In the genomic region with DNA sequence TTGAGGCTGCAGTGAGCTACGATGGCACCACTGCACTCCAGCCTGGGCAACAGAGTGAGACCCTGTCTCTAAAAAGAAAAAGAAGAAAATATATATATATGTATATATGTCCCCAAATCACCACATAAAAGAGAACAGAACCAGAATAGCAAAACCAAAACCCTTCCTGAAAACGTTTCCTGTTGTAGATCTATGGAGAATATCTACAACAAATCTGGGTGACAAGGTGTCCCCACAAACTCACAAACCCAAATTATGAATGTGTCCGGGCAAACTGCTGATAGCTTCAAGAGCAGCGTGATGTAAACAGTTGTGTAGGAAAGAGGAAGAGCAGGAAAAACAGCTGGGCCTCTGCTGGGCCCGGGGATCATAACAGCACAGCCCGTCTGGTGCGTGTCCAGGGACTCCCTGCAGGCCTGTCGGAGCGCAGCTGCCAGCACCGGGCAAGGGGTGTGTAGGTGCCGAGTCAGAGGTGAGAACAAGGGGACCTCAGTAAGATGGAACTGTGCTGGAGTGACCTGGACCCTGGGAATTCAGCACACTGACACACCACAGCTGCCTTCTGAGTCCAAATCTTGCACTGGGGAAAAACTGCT, we compare ENCODE assay signal across 18 cellular contexts. TPM values are rescaled to one million over a fixed set of nuclear protein-coding genes. Genes with fewer than 3 reads are reported as not detected.
DNase-seq lines count a peak whose midpoint lies in the region; ATAC-seq and TF ChIP-seq lines count a peak whose summit lies in the region.
"Had no signal": no experiment of that assay in that cellular context is flagged by ENCODE, and none has a peak within 500 bp of the region (broad histone marks: within the 10 kb centered on the region; RNA-seq: fewer than 3 reads in every experiment).

No MANE protein-coding gene starts in this region.

- H3K4me2 ChIP-seq in Karpas-422 (ENCODE audit: low read depth, low read length, poor library complexity, severe bottlenecking) = no peak overlapping the region
- H3K4me2 ChIP-seq: A549, GM23338 had no signal

- H3K27me3 ChIP-seq in stomach (peaks cover 0 to 8% (median 0%) of the 10 kb centered on the region in 3 donors), Karpas-422 (ENCODE audit: low read length) (no peaks in the 10 kb centered on the region)

- H3K27ac ChIP-seq in stomach (no peak overlapping the region), Karpas-422 (ENCODE audit: low read length) (no peak overlapping the region)
- H3K27ac ChIP-seq: A549 had no signal

- ATAC-seq in activated T-cell treated with anti-CD3 and anti-CD28 coated beads, Interleukin-2, amount 50 U/mL, for 4 hours = no peak
- ATAC-seq in activated T-cell treated with anti-CD3 and anti-CD28 coated beads, Interleukin-2, amount 50 U/mL, for 72 hours (replicated peaks in 1 of 2) = no peak
- ATAC-seq in GM21367 (IDR thresholded peaks at IDR 0.05; ENCODE audit: unreplicated experiment) = no peak
- ATAC-seq: A549, GM23338, PC-3 had no signal

- no peak overlapping the region for H2AFZ ChIP-seq in Karpas-422 (ENCODE audit: low read length)
- H2AFZ ChIP-seq: GM23338 had no signal

- H3K27ac Mint-ChIP-seq in activated T-cell treated with anti-CD3 and anti-CD28 coated beads, Interleukin-2, amount 50 U/mL, for 72 hours = no peak overlapping the region
- H3K27ac Mint-ChIP-seq in glutamatergic neuron (ENCODE audit: unreplicated experiment) = peak overlapping the region; percentile 30
- H3K27ac Mint-ChIP-seq: GM23338 had no signal

- no peak for DNase-seq in activated T-cell treated with anti-CD3 and anti-CD28 coated beads, Interleukin-2, amount 50 U/mL, for 4 hours
- no peak for DNase-seq in activated T-cell treated with anti-CD3 and anti-CD28 coated beads, Interleukin-2, amount 50 U/mL, for 72 hours
- DNase-seq in D341Med (ENCODE audit: low spot score) (peak; percentile 17), glutamatergic neuron (peak; percentile 41), stomach (peak; percentile 14), Karpas-422 (no peak)
- no peak for DNase-seq in activated T-cell treated with anti-CD3 and anti-CD28 coated beads, Interleukin-2, amount 50 U/mL, for 48 hours
- DNase-seq: DND-41; GDM1; NCI-H1092; NCI-H1694 treated with DMSO at 0.1 percent for 48 hours; NCI-H345; NCI-H526 treated with DMSO at 0.1 percent for 48 hours; NK-92 treated with Interleukin-12 subunit alpha and Interleukin-12 subunit beta, amount 100 ng/mL, for 24 hours; PC-3 had no signal

- H4K20me1 ChIP-seq in Karpas-422 (ENCODE audit: insufficient read depth, low read depth, low read length) = no peaks in the 10 kb centered on the region

- H3K9ac ChIP-seq in Karpas-422 (ENCODE audit: low read length) = no peak overlapping the region

- TF ChIP-seq CTCF in glutamatergic neuron (IDR thresholded peaks at IDR 0.05; ENCODE audit: partially characterized antibody, unreplicated experiment) (no peak), stomach (IDR thresholded peaks at IDR 0.05) (no peak)

- H3K4me1 Mint-ChIP-seq in activated T-cell treated with anti-CD3 and anti-CD28 coated beads, Interleukin-2, amount 50 U/mL, for 4 hours (ENCODE audit: low read depth) = peaks cover 17% of the 10 kb centered on the region
- H3K4me1 Mint-ChIP-seq in activated T-cell treated with anti-CD3 and anti-CD28 coated beads, Interleukin-2, amount 50 U/mL, for 72 hours (ENCODE audit: low read depth) = peaks cover 10% of the 10 kb centered on the region
- H3K4me1 Mint-ChIP-seq in glutamatergic neuron (ENCODE audit: low read depth, unreplicated experiment) = peaks cover 9% of the 10 kb centered on the region
- H3K4me1 Mint-ChIP-seq: GM23338 had no signal

- no peaks in the 10 kb centered on the region for H3K9me2 ChIP-seq in Karpas-422 (replicated peaks; ENCODE audit: insufficient read depth, low read length)

- peaks cover 0 to 2% (median 0%) of the 10 kb centered on the region in 4 donors for H3K4me1 ChIP-seq in stomach
- no peaks in the 10 kb centered on the region for H3K4me1 ChIP-seq in Karpas-422 (ENCODE audit: low read length)
- H3K4me1 ChIP-seq: A549 had no signal

- H3K9me3 Mint-ChIP-seq in activated T-cell treated with anti-CD3 and anti-CD28 coated beads, Interleukin-2, amount 50 U/mL, for 4 hours = no peaks in the 10 kb centered on the region
- no peaks in the 10 kb centered on the region for H3K9me3 Mint-ChIP-seq in activated T-cell treated with anti-CD3 and anti-CD28 coated beads, Interleukin-2, amount 50 U/mL, for 72 hours
- no peaks in the 10 kb centered on the region for H3K9me3 Mint-ChIP-seq in glutamatergic neuron (ENCODE audit: unreplicated experiment)
- H3K9me3 Mint-ChIP-seq: GM23338 had no signal

- H3K4me3 Mint-ChIP-seq in activated T-cell treated with anti-CD3 and anti-CD28 coated beads, Interleukin-2, amount 50 U/mL, for 4 hours = peak overlapping the region; percentile 14
- no peak overlapping the region for H3K4me3 Mint-ChIP-seq in activated T-cell treated with anti-CD3 and anti-CD28 coated beads, Interleukin-2, amount 50 U/mL, for 72 hours
- peak overlapping the region; percentile 43 for H3K4me3 Mint-ChIP-seq in glutamatergic neuron (ENCODE audit: unreplicated experiment)
- H3K4me3 Mint-ChIP-seq: GM23338 had no signal

- TF ChIP-seq EP300 in stomach (IDR thresholded peaks at IDR 0.05) = no peak

- no peaks in the 10 kb centered on the region for H3K79me2 ChIP-seq in Karpas-422 (ENCODE audit: low read length)

- H3K4me3 ChIP-seq in stomach (no peak overlapping the region), Karpas-422 (ENCODE audit: low read length) (no peak overlapping the region)
- H3K4me3 ChIP-seq: A549, GM23338 had no signal

- 46 to 58% (median 56%) methylated on average over 11 of the region's 11 CpGs for WGBS in stomach, 5 donors

- H3K27me3 Mint-ChIP-seq in activated T-cell treated with anti-CD3 and anti-CD28 coated beads, Interleukin-2, amount 50 U/mL, for 4 hours (ENCODE audit: low read depth) = peaks cover 2% of the 10 kb centered on the region
- peaks cover 9% of the 10 kb centered on the region for H3K27me3 Mint-ChIP-seq in activated T-cell treated with anti-CD3 and anti-CD28 coated beads, Interleukin-2, amount 50 U/mL, for 72 hours (ENCODE audit: low read depth)
- peaks cover 8% of the 10 kb centered on the region for H3K27me3 Mint-ChIP-seq in glutamatergic neuron (ENCODE audit: unreplicated experiment)

- no peaks in the 10 kb centered on the region for H3K36me3 Mint-ChIP-seq in activated T-cell treated with anti-CD3 and anti-CD28 coated beads, Interleukin-2, amount 50 U/mL, for 4 hours (ENCODE audit: insufficient read depth)
- no peaks in the 10 kb centered on the region for H3K36me3 Mint-ChIP-seq in activated T-cell treated with anti-CD3 and anti-CD28 coated beads, Interleukin-2, amount 50 U/mL, for 72 hours (ENCODE audit: insufficient read depth in 2 of 2)
- H3K36me3 Mint-ChIP-seq in glutamatergic neuron (ENCODE audit: unreplicated experiment) = no peaks in the 10 kb centered on the region

- H3K9me3 ChIP-seq in stomach = no peaks in the 10 kb centered on the region
- H3K9me3 ChIP-seq in Karpas-422 (ENCODE audit: low read length) = no peaks in the 10 kb centered on the region
- H3K9me3 ChIP-seq: A549 had no signal

- intact Hi-C loops in stomach (cut with DNase I; ENCODE audit: low total_unique reads) = no loop called here

- no peak for TF ChIP-seq POLR2A in stomach (IDR thresholded peaks at IDR 0.05)

- H3K36me3 ChIP-seq in stomach = no peaks in the 10 kb centered on the region
- no peaks in the 10 kb centered on the region for H3K36me3 ChIP-seq in Karpas-422 (ENCODE audit: insufficient read depth, low read length)

RNA-seq across cellular contexts. Expression of gene KCNH2, which starts 53.8 kb away (rescaled TPM):
- under 1 TPM; 0.49 to 0.71 (median 0.66) TPM for total RNA-seq in activated T-cell treated with anti-CD3 and anti-CD28 coated beads, Interleukin-2, amount 50 U/mL, for 4 hours
- under 1 TPM; 0.72 to 0.77 TPM for total RNA-seq in activated T-cell treated with anti-CD3 and anti-CD28 coated beads, Interleukin-2, amount 50 U/mL, for 72 hours
- 73.7 TPM for total RNA-seq in glutamatergic neuron (ENCODE audit: unreplicated experiment)
- 10 to 100 TPM in 2 of 5 donors, 1 to 10 TPM in 3; 4.5 to 77.7 (median 8.8) TPM for total RNA-seq in stomach
- polyA plus RNA-seq in stomach = 10 to 100 TPM in 1 of 3 donors, 1 to 10 TPM in 2; 4.0 to 13.4 (median 4.2) TPM
- 0.11 and 0.22 TPM in 2 replicates for total RNA-seq in Karpas-422 (2014; rRNA removed; shearing (Covaris generic); ENCODE audit: low replicate concordance)

Comparison
In these comparisons a context has a peak if more than half of its experiments do, and no peak if none do; other contexts are left out.
1. H3K4me3 Mint-ChIP-seq: peak in activated T-cell treated with anti-CD3 and anti-CD28 coated beads, Interleukin-2, amount 50 U/mL, for 4 hours (single experiment) and glutamatergic neuron (single experiment); none in activated T-cell treated with anti-CD3 and anti-CD28 coated beads, Interleukin-2, amount 50 U/mL, for 72 hours (0 of 2).
2. DNase-seq: peak in D341Med (single experiment), glutamatergic neuron (single experiment) and stomach (single experiment); none in activated T-cell treated with anti-CD3 and anti-CD28 coated beads, Interleukin-2, amount 50 U/mL, for 4 hours (single experiment), activated T-cell treated with anti-CD3 and anti-CD28 coated beads, Interleukin-2, amount 50 U/mL, for 72 hours (0 of 2), activated T-cell treated with anti-CD3 and anti-CD28 coated beads, Interleukin-2, amount 50 U/mL, for 48 hours (0 of 2) and Karpas-422 (single experiment).